Comparison of ENCODE assay signal across 7 cellular contexts in genomic region chr4:48017108-48017527, GRCh38. TPM values are rescaled to one million over a fixed set of nuclear protein-coding genes. Genes with fewer than 3 reads are reported as not detected.
A peak's percentile ranks its signal among the peaks of the same experiment; 100 is the strongest.
DNase-seq lines count a peak whose midpoint lies in the region; ATAC-seq and TF ChIP-seq lines count a peak whose summit lies in the region.

No MANE protein-coding gene starts in this region.

- peak overlapping the region; percentile 98 for H3K4me2 ChIP-seq in osteoblast (ENCODE audit: insufficient read depth, low read length)

- H3K27ac ChIP-seq in osteoblast (ENCODE audit: low read depth, low read length), result peak overlapping the region; percentile 15

- no peaks in the 10 kb centered on the region for H4K20me1 ChIP-seq in osteoblast (ENCODE audit: insufficient read depth, low read length)

- peaks cover 2% of the 10 kb centered on the region for H3K9me3 Mint-ChIP-seq in activated T-cell treated with anti-CD3 and anti-CD28 coated beads, Interleukin-2, amount 50 U/mL, for 24 hours

- no peaks in the 10 kb centered on the region for H3K9me3 ChIP-seq in MG63
- H3K9me3 ChIP-seq in osteoblast (ENCODE audit: low read depth, low read length), result no peaks in the 10 kb centered on the region

- H3K4me1 Mint-ChIP-seq in activated T-cell treated with anti-CD3 and anti-CD28 coated beads, Interleukin-2, amount 50 U/mL, for 24 hours (ENCODE audit: low read depth), result peaks cover 51% of the 10 kb centered on the region

- peaks cover 17% of the 10 kb centered on the region for H3K27me3 Mint-ChIP-seq in activated T-cell treated with anti-CD3 and anti-CD28 coated beads, Interleukin-2, amount 50 U/mL, for 24 hours

- TF ChIP-seq CTCF in foreskin fibroblast (IDR thresholded peaks at IDR 0.05; ENCODE audit: low read depth, low read length), result no peak
- TF ChIP-seq CTCF in osteoblast (IDR thresholded peaks at IDR 0.05; ENCODE audit: extremely low read depth, low read depth, low read length), result no peak

- no peaks in the 10 kb centered on the region for H3K36me3 ChIP-seq in MG63
- no peaks in the 10 kb centered on the region for H3K36me3 ChIP-seq in osteoblast (ENCODE audit: insufficient read depth, low read length)

- no peak for TF ChIP-seq POLR2A in GM18505 (IDR thresholded peaks at IDR 0.05; ENCODE audit: borderline replicate concordance, extremely low read depth, insufficient read depth, insufficient read length)

- H3K79me2 ChIP-seq in osteoblast (ENCODE audit: insufficient read depth, low read length), result no peaks in the 10 kb centered on the region

- H3K36me3 Mint-ChIP-seq in activated T-cell treated with anti-CD3 and anti-CD28 coated beads, Interleukin-2, amount 50 U/mL, for 24 hours (ENCODE audit: low read depth), result peaks cover 2% of the 10 kb centered on the region

- H3K4me3 Mint-ChIP-seq in activated T-cell treated with anti-CD3 and anti-CD28 coated beads, Interleukin-2, amount 50 U/mL, for 24 hours, result peak overlapping the region; percentile 85

- peak overlapping the region; percentile 84 for H3K27ac Mint-ChIP-seq in activated T-cell treated with anti-CD3 and anti-CD28 coated beads, Interleukin-2, amount 50 U/mL, for 24 hours

- peaks cover 14% of the 10 kb centered on the region for H3K4me1 ChIP-seq in osteoblast (ENCODE audit: insufficient read depth, low read length)

- ATAC-seq in GM18505 (IDR thresholded peaks at IDR 0.05; ENCODE audit: unreplicated experiment), result peak; percentile 27

- H3K4me3 ChIP-seq in MG63 (peak overlapping the region; percentile 54), foreskin fibroblast (ENCODE audit: low read depth in 1 of 2, low read length in 2 of 2) (peak overlapping the region; percentile 55 to 65), osteoblast (ENCODE audit: insufficient read depth, low read length) (peak overlapping the region; percentile 75)

- DNase-seq in MG63, result peak; percentile 76
- peak; percentile 75 for DNase-seq in activated T-cell treated with anti-CD3 and anti-CD28 coated beads, Interleukin-2, amount 50 U/mL, for 24 hours
- peak; percentile 71 to 86 for DNase-seq in foreskin fibroblast
- DNase-seq in osteoblast (ENCODE audit: insufficient read length, low spot score, missing footprints), result peak; percentile 94
- peak; percentile 72 for DNase-seq in ureter (ENCODE audit: low spot score)
- DNase-seq in central memory CD4-positive, alpha-beta T cell, result no peak

- H3K27me3 ChIP-seq in MG63, result no peaks in the 10 kb centered on the region
- peaks cover 9% of the 10 kb centered on the region for H3K27me3 ChIP-seq in osteoblast (ENCODE audit: insufficient read depth, low read length)

- H2AFZ ChIP-seq in osteoblast (ENCODE audit: low read length), result peak overlapping the region; percentile 93

RNA-seq across cellular contexts. Expression of gene NIPAL1, which starts 0.5 kb away (rescaled TPM):
- 0.13 and 0.42 TPM in 2 replicates for total RNA-seq in MG63 (2014; rRNA removed; shearing (Covaris generic); ENCODE audit: low replicate concordance)
- under 0.01 and 0.29 TPM in 2 replicates for total RNA-seq in osteoblast
- 57.3 TPM for total RNA-seq in ureter

RNA-seq across cellular contexts. Expression of gene CNGA1, which starts 0.6 kb away (rescaled TPM):
- total RNA-seq in MG63 (2014; rRNA removed; shearing (Covaris generic); ENCODE audit: low replicate concordance), result not detected in 2 replicates
- total RNA-seq in osteoblast, result not detected in 2 replicates
- 36.8 TPM for total RNA-seq in ureter

Comparison
In these comparisons a context has a peak if more than half of its experiments do, and no peak if none do; other contexts are left out.
1. RNA of gene NIPAL1, which starts 0.5 kb away (total RNA-seq): 57.3 TPM in ureter (single experiment); 0.13 to 0.42 TPM in MG63 and under 0.01 to 0.29 TPM in osteoblast; every median in the first group is over 10 times any median in the second.
2. RNA of gene CNGA1, which starts 0.6 kb away (total RNA-seq): 36.8 TPM in ureter (single experiment); not detected in MG63 and not detected in osteoblast; every median in the first group is over 10 times any median in the second.
3. Peak in every context shown above with its lines, with median percentiles within 50 percentile points of each other: H3K4me3 ChIP-seq.